Comparison of ENCODE assay signal across 1 cellular context in genomic region chr11:77171254-77171653, GRCh38.
TF ChIP-seq lines count a peak whose summit lies in the region.

No MANE protein-coding gene starts in this region.

TF ChIP-seq in WTC11, 78 proteins besides CTCF, POLR2A, EP300 and RAD21 (continued from another document):
- TF ChIP-seq USF2 (CRISPR knock-in tag; IDR thresholded peaks at IDR 0.05) = no peak
- TF ChIP-seq NFYB (CRISPR knock-in tag; conservative IDR thresholded peaks at IDR 0.05; ENCODE audit: low read depth) = no peak
- no peak for TF ChIP-seq FOXK1 (CRISPR knock-in tag; IDR thresholded peaks at IDR 0.05)
- no peak for TF ChIP-seq ATF2 (CRISPR knock-in tag; IDR thresholded peaks at IDR 0.05; ENCODE audit: borderline replicate concordance, low read depth)
- TF ChIP-seq, protein P1, sequence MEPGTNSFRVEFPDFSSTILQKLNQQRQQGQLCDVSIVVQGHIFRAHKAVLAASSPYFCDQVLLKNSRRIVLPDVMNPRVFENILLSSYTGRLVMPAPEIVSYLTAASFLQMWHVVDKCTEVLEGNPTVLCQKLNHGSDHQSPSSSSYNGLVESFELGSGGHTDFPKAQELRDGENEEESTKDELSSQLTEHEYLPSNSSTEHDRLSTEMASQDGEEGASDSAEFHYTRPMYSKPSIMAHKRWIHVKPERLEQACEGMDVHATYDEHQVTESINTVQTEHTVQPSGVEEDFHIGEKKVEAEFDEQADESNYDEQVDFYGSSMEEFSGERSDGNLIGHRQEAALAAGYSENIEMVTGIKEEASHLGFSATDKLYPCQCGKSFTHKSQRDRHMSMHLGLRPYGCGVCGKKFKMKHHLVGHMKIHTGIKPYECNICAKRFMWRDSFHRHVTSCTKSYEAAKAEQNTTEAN (CRISPR knock-in tag; IDR thresholded peaks at IDR 0.05) = no peak
- no peak for TF ChIP-seq ETV6 (CRISPR knock-in tag; IDR thresholded peaks at IDR 0.05)
- TF ChIP-seq CBFB (CRISPR knock-in tag; IDR thresholded peaks at IDR 0.05; ENCODE audit: low read depth) = no peak
- TF ChIP-seq MYBL2 (CRISPR knock-in tag; IDR thresholded peaks at IDR 0.05) = no peak
- TF ChIP-seq TEAD4 (CRISPR knock-in tag; IDR thresholded peaks at IDR 0.05) = no peak
- no peak for TF ChIP-seq MAX (CRISPR knock-in tag; IDR thresholded peaks at IDR 0.05)
- TF ChIP-seq OVOL2 (CRISPR knock-in tag; IDR thresholded peaks at IDR 0.05; ENCODE audit: borderline replicate concordance) = no peak
- no peak for TF ChIP-seq ZNF396 (CRISPR knock-in tag; IDR thresholded peaks at IDR 0.05; ENCODE audit: borderline replicate concordance)
- TF ChIP-seq RORB (CRISPR knock-in tag; IDR thresholded peaks at IDR 0.05) = no peak
- no peak for TF ChIP-seq ZNF138 (CRISPR knock-in tag; conservative IDR thresholded peaks at IDR 0.05)
- no peak for TF ChIP-seq ZNF121 (CRISPR knock-in tag; IDR thresholded peaks at IDR 0.05)
- TF ChIP-seq E2F5 (CRISPR knock-in tag; IDR thresholded peaks at IDR 0.05) = no peak
